Comparison of ENCODE assay signal across 22 cellular contexts in genomic region chr18:69397096-69397495, GRCh38. TPM values are rescaled to one million over a fixed set of nuclear protein-coding genes. Genes with fewer than 3 reads are reported as not detected.
DNase-seq lines count a peak whose midpoint lies in the region; ATAC-seq, FAIRE-seq and TF ChIP-seq lines count a peak whose summit lies in the region.
"Had no signal": no experiment of that assay in that cellular context is flagged by ENCODE, and none has a peak within 500 bp of the region (broad histone marks: within the 10 kb centered on the region; RNA-seq: fewer than 3 reads in every experiment).

No MANE protein-coding gene starts in this region.

- TF ChIP-seq POLR2A in HepG2 (IDR thresholded peaks at IDR 0.05; ENCODE audit: insufficient read depth in 1 of 2, low read depth in 2 of 2, low read length in 2 of 2) (no peak), right lobe of liver (IDR thresholded peaks at IDR 0.05) (no peak)

- H3K79me2 ChIP-seq in HepG2 (ENCODE audit: insufficient read depth, low read length), result peaks cover 6% of the 10 kb centered on the region

- H3K9ac ChIP-seq in HepG2 (ENCODE audit: insufficient read depth, low read depth, low read length), result no peak overlapping the region

- in situ Hi-C loops in HepG2 (cut with HindIII; ENCODE audit: extremely low pct_ligation_motif_present, low pct_unique_long_range_greater_than_20kb), result no loop called here

- H3K4me3 ChIP-seq in HepG2 (replicated peaks in 1 of 3; ENCODE audit: insufficient read depth in 1 of 3, low read depth in 2 of 3, low read length in 3 of 3), result no peak overlapping the region
- H3K4me3 ChIP-seq in right lobe of liver, result no peak overlapping the region
- no peak overlapping the region for H3K4me3 ChIP-seq in RWPE2 (ENCODE audit: severe bottlenecking)
- H3K4me3 ChIP-seq: GM12878, uterus had no signal

- DNase-seq in HepG2 (ENCODE audit: low spot score) (no peak), right lobe of liver (no peak), RWPE2 (ENCODE audit: low spot score) (no peak), fibroblast of peridontal ligament (ENCODE audit: extremely low read depth) (peak; percentile 24), activated T-cell treated with anti-CD3 and anti-CD28 coated beads for 4 hours (no peak), left lobe of liver (ENCODE audit: low spot score) (no peak)
- DNase-seq in stimulated activated CD4-positive, alpha-beta T cell treated with anti-CD3 and anti-CD28 coated beads, Interleukin-12 subunit alpha, Interleukin-12 subunit beta, amount 100 ng/mL, for 4 hours, result no peak
- DNase-seq: ACHN; activated CD4-positive, alpha-beta T cell treated with anti-CD3 and anti-CD28 coated beads for 1 hour; activated gamma-delta T cell; amygdala; CD8-positive, alpha-beta T cell; HFFc6; immature natural killer cell; NCI-H1092 treated with DMSO at 0.1 percent for 48 hours; retina; T-helper 2 cell; uterus had no signal

- CTCF ChIA-PET in HepG2 (lab: Yijun Ruan, JAX; ENCODE audit: low intra/inter-chr PET ratio, low total read pairs), result no interaction called here

- H3K27me3 ChIP-seq in HepG2 (ENCODE audit: control insufficient read depth in 1 of 2, insufficient read depth in 2 of 2, low read length in 2 of 2), result peaks cover 0 to 8% of the 10 kb centered on the region in 2 experiments; a peak in 3 of 5 replicates
- H3K27me3 ChIP-seq in right lobe of liver, result no peaks in the 10 kb centered on the region
- peaks cover 49% of the 10 kb centered on the region for H3K27me3 ChIP-seq in RWPE2 (ENCODE audit: insufficient read depth, poor library complexity, severe bottlenecking)
- H3K27me3 ChIP-seq: uterus had no signal

- no peaks in the 10 kb centered on the region for H4K20me1 ChIP-seq in HepG2 (ENCODE audit: insufficient read depth, low read length)

- ATAC-seq in HepG2, result no peak
- ATAC-seq in right lobe of liver, result no peak
- ATAC-seq in RWPE2 (ENCODE audit: low read depth), result peak; percentile 26; the same call in 1 of the 3 replicates
- no peak for ATAC-seq in HG03097 (IDR thresholded peaks at IDR 0.05; ENCODE audit: low FRiP score, unreplicated experiment)
- ATAC-seq in left lobe of liver, result no peak
- ATAC-seq: CD8-positive, alpha-beta T cell; GM12878; Right ventricle myocardium inferior had no signal

- H3K36me3 ChIP-seq in HepG2 (replicated peaks in 1 of 2; ENCODE audit: control insufficient read depth in 1 of 2, insufficient read depth in 2 of 2, low read length in 2 of 2) (no peaks in the 10 kb centered on the region), right lobe of liver (no peaks in the 10 kb centered on the region), RWPE2 (ENCODE audit: low read depth) (no peaks in the 10 kb centered on the region)
- H3K36me3 ChIP-seq: uterus had no signal

- H3K4me1 ChIP-seq in HepG2 (ENCODE audit: insufficient read depth, low read length), result peaks cover 20% of the 10 kb centered on the region
- peaks cover 0 to 4% (median 0%) of the 10 kb centered on the region in 4 donors for H3K4me1 ChIP-seq in right lobe of liver
- H3K4me1 ChIP-seq in RWPE2 (ENCODE audit: insufficient read depth, poor library complexity, severe bottlenecking), result no peaks in the 10 kb centered on the region

- H3K9me3 ChIP-seq in HepG2 (ENCODE audit: low read length) (no peaks in the 10 kb centered on the region), right lobe of liver (no peaks in the 10 kb centered on the region), RWPE2 (ENCODE audit: severe bottlenecking) (no peaks in the 10 kb centered on the region)
- H3K9me3 ChIP-seq: uterus had no signal

- TF ChIP-seq EP300 in HepG2 (IDR thresholded peaks at IDR 0.05; ENCODE audit: low read depth in 2 of 2, low read length in 2 of 2) (no peak), HepG2 (CRISPR knock-in tag; IDR thresholded peaks at IDR 0.05; ENCODE audit: borderline replicate concordance) (no peak)

- POLR2A ChIA-PET in HepG2 (lab: Yijun Ruan, JAX), result interaction anchor here (0.7 kb wide), 1 partner anchor 25 kb away, joined by 4 read pairs; no protein-coding TSS in a partner anchor

- BruUV-seq in HepG2 (replicated peaks; lab: Mats Ljungman, UMichigan), result no TSS peak

- no peak overlapping the region for H3K4me2 ChIP-seq in HepG2 (ENCODE audit: low read depth, low read length)

- FAIRE-seq in HepG2 (lab: Jason Lieb, UNC), result no peak
- FAIRE-seq: endothelial cell of umbilical vein, GM12878 had no signal

- no peak for TF ChIP-seq RAD21 in HepG2 (CRISPR knock-in tag; IDR thresholded peaks at IDR 0.05)

- H3K27ac ChIP-seq in HepG2 (ENCODE audit: extremely low read length, insufficient read depth, low read length), result no peak overlapping the region
- H3K27ac ChIP-seq in right lobe of liver, result no peak overlapping the region
- no peak overlapping the region for H3K27ac ChIP-seq in RWPE2 (ENCODE audit: poor library complexity, severe bottlenecking)
- H3K27ac ChIP-seq: uterus had no signal

- TF ChIP-seq CTCF in HepG2 (CRISPR knock-in tag; IDR thresholded peaks at IDR 0.05), result no peak
- TF ChIP-seq CTCF in right lobe of liver (IDR thresholded peaks at IDR 0.05), result no peak
- no peak for TF ChIP-seq CTCF in RWPE2 (IDR thresholded peaks at IDR 0.05; ENCODE audit: poor library complexity, severe bottlenecking)

- intact Hi-C loops in HepG2 (cut with micrococcal nuclease; ENCODE audit: unreplicated experiment), result no loop called here
- intact Hi-C loops in right lobe of liver (cut with DNase I), result no loop called here

- 76% methylated on average over 7 of the region's 7 CpGs for WGBS in HepG2 (ENCODE audit: low lambda C conversion rate)
- 84% methylated on average over 6 of the region's 7 CpGs for WGBS in right lobe of liver (ENCODE audit: insufficient coverage, low coverage, low lambda C conversion rate, missing lambda C conversion rate)

- H2AFZ ChIP-seq in HepG2 (ENCODE audit: low read length), result no peak overlapping the region

TF ChIP-seq in HepG2, 621 proteins besides CTCF, POLR2A, EP300 and RAD21:
- no peak for TF ChIP-seq RARA (CRISPR knock-in tag; IDR thresholded peaks at IDR 0.05)
- no peak for TF ChIP-seq ZNF883 (CRISPR knock-in tag; IDR thresholded peaks at IDR 0.05; ENCODE audit: not compliant biosample characterization)
- no peak for TF ChIP-seq TAF15 (IDR thresholded peaks at IDR 0.05; ENCODE audit: low read depth, low read length, poor library complexity, severe bottlenecking)
- TF ChIP-seq ZNF841 (CRISPR knock-in tag; IDR thresholded peaks at IDR 0.05; ENCODE audit: borderline replicate concordance), result no peak
- peak; percentile 87 for TF ChIP-seq MAFF (IDR thresholded peaks at IDR 0.05; ENCODE audit: low read depth, low read length)
- TF ChIP-seq MAFK (conservative IDR thresholded peaks at IDR 0.05 in 1 of 2, IDR thresholded peaks at IDR 0.05 in 1 of 2; ENCODE audit: low read length in 2 of 2), result peak; percentile 87 to 91
- no peak for TF ChIP-seq ZNF891 (CRISPR knock-in tag; IDR thresholded peaks at IDR 0.05)
- TF ChIP-seq NFE2L2 (IDR thresholded peaks at IDR 0.05; ENCODE audit: low read length), result peak; percentile 74; the same call in 1 of the 2 replicates
- no peak for TF ChIP-seq HOXA7 (CRISPR knock-in tag; IDR thresholded peaks at IDR 0.05)
- no peak for TF ChIP-seq ZNF740 (CRISPR knock-in tag; IDR thresholded peaks at IDR 0.05)

RNA-seq across cellular contexts. Expression of gene DOK6, which starts 3.6 kb away (rescaled TPM):
- total RNA-seq in HepG2 (2016; rRNA removed; fragmentation: Illumina TruSeq; extraction: Trizol) (14.7 and 17.2 TPM in 2 replicates), right lobe of liver (1 to 10 TPM in 4 of 6 experiments, under 1 TPM in 1, not detected in 1; 0.37 to 2.9 (median 2.1) TPM), left lobe of liver (2.4 TPM)
- 23.3 and 23.4 TPM in 2 replicates for total RNA-seq in HepG2 (2016; cell fraction: cytosol; rRNA removed; fragmentation: Illumina TruSeq; extraction: Trizol; ENCODE audit: low read depth)
- total RNA-seq in HepG2 (2016; cell fraction: insoluble cytoplasmic fraction; rRNA removed; fragmentation: Illumina TruSeq; extraction: Trizol), result 13.1 and 15.5 TPM in 2 replicates
- 32.3 and 34.9 TPM in 2 replicates for total RNA-seq in HepG2 (2016; cell fraction: membrane; rRNA removed; fragmentation: Illumina TruSeq; extraction: Trizol)
- 20.4 and 24.7 TPM in 2 replicates for total RNA-seq in HepG2 (2016; cell fraction: nucleus; rRNA removed; fragmentation: Illumina TruSeq; extraction: Trizol)
- 12.3 and 17.0 TPM in 2 replicates for polyA plus RNA-seq in HepG2 (2011; rRNA removed)
- polyA plus RNA-seq in HepG2 (2011; cell fraction: cytosol; rRNA removed), result 10.4 and 14.9 TPM in 2 replicates
- polyA plus RNA-seq in HepG2 (2011; cell fraction: nucleus; rRNA removed), result 11.6 and 12.1 TPM in 2 replicates
- 8.1 and 12.9 TPM in 2 replicates for polyA plus RNA-seq in HepG2 (2012)
- polyA plus RNA-seq in HepG2 (2016; cell fraction: cytosol; fragmentation: Illumina TruSeq; extraction: Trizol; ENCODE audit: low read depth), result 32.4 and 36.9 TPM in 2 replicates
- polyA plus RNA-seq in HepG2 (2016; cell fraction: insoluble cytoplasmic fraction; fragmentation: Illumina TruSeq; extraction: Trizol; ENCODE audit: low read depth), result 17.8 and 17.9 TPM in 2 replicates
- 35.2 and 37.0 TPM in 2 replicates for polyA plus RNA-seq in HepG2 (2016; cell fraction: membrane; fragmentation: Illumina TruSeq; extraction: Trizol; ENCODE audit: low read depth)
- polyA plus RNA-seq in HepG2 (2016; cell fraction: nucleus; fragmentation: Illumina TruSeq; extraction: Trizol; ENCODE audit: insufficient read depth, low read depth), result 9.6 and 11.3 TPM in 2 replicates
- polyA minus RNA-seq in HepG2 (2011; rRNA and poly(A)+ RNA removed; ENCODE audit: low replicate concordance), result 23.6 TPM in 1 of 2 replicates, not detected in the other
- polyA minus RNA-seq in HepG2 (2011; cell fraction: cytosol; rRNA and poly(A)+ RNA removed), result 17.3 and 19.5 TPM in 2 replicates
- 28.7 and 45.6 TPM in 2 replicates for polyA minus RNA-seq in HepG2 (2011; cell fraction: nucleus; rRNA and poly(A)+ RNA removed)
- total RNA-seq: CD8-positive, alpha-beta T cell; endothelial cell of umbilical vein; GM12878; HFFc6 had no signal
